Comparison of ENCODE assay signal across 25 cellular contexts in genomic region chr2:162143969-162144368, GRCh38. TPM values are rescaled to one million over a fixed set of nuclear protein-coding genes. Genes with fewer than 3 reads are reported as not detected.
DNase-seq lines count a peak whose midpoint lies in the region; ATAC-seq, FAIRE-seq and TF ChIP-seq lines count a peak whose summit lies in the region.
"Had no signal": no experiment of that assay in that cellular context is flagged by ENCODE, and none has a peak within 500 bp of the region (broad histone marks: within the 10 kb centered on the region; RNA-seq: fewer than 3 reads in every experiment).

No MANE protein-coding gene starts in this region.

- FAIRE-seq in TTC549 (lab: Jason Lieb, UNC), result peak; percentile 54
- FAIRE-seq: GM12891 had no signal

- POLR2A ChIA-PET in SK-N-SH (lab: Yijun Ruan, JAX), result no interaction called here

- H3K9me3 ChIP-seq in SK-N-SH (no peaks in the 10 kb centered on the region), OCI-LY1 (ENCODE audit: low read length) (no peaks in the 10 kb centered on the region), upper lobe of left lung (no peaks in the 10 kb centered on the region)
- H3K9me3 ChIP-seq: MG63 had no signal

- H3K9me2 ChIP-seq in SK-N-SH, result no peaks in the 10 kb centered on the region
- H3K9me2 ChIP-seq in OCI-LY1 (ENCODE audit: low read depth, low read length), result no peaks in the 10 kb centered on the region

- ATAC-seq in SK-N-SH treated with all-trans-retinoic acid at 6 μM for 48 hours, result no peak
- no peak for ATAC-seq in foreskin keratinocyte
- ATAC-seq in GM21786 (IDR thresholded peaks at IDR 0.05; ENCODE audit: unreplicated experiment), result no peak
- no peak for ATAC-seq in upper lobe of left lung (ENCODE audit: low FRiP score in 2 of 2)
- ATAC-seq: HCT116 had no signal

- no peak for DNase-seq in SK-N-SH
- no peak for DNase-seq in foreskin keratinocyte
- DNase-seq in SIG-M5 (lab: John Stamatoyannopoulos, UW), result no peak
- DNase-seq in upper lobe of left lung, result no peak
- DNase-seq: AML-193, DMS79, GM23248, Karpas-422, MG63, NCI-H1048, NCI-H1417 treated with DMSO at 0.1 percent for 48 hours, NCI-H187, NCI-H69, PC-9 had no signal

- H3F3A ChIP-seq in SK-N-SH (replicated peaks; ENCODE audit: insufficient read depth) (no peaks in the 10 kb centered on the region), OCI-LY1 (ENCODE audit: insufficient read depth, low read length) (no peaks in the 10 kb centered on the region)

- TF ChIP-seq EP300 in SK-N-SH (IDR thresholded peaks at IDR 0.05; ENCODE audit: borderline replicate concordance in 1 of 2, low read depth in 1 of 2, low read length in 1 of 2) (no peak), upper lobe of left lung (IDR thresholded peaks at IDR 0.05) (no peak)

- no peak for TF ChIP-seq RAD21 in SK-N-SH (IDR thresholded peaks at IDR 0.05; ENCODE audit: low read length)

- TF ChIP-seq CTCF in SK-N-SH (IDR thresholded peaks at IDR 0.05) (0 out of 2 replicates have a peak, but pooled peaks have one; percentile 7), OCI-LY1 (IDR thresholded peaks at IDR 0.05; ENCODE audit: low read length) (peak; percentile 37; the same call in 1 of the 2 replicates), foreskin keratinocyte (conservative IDR thresholded peaks at IDR 0.05) (peak; percentile 36), upper lobe of left lung (IDR thresholded peaks at IDR 0.05) (no peak)

- H3K79me2 ChIP-seq in SK-N-SH (ENCODE audit: insufficient read depth) (no peaks in the 10 kb centered on the region), OCI-LY1 (ENCODE audit: insufficient read depth, low read length) (no peaks in the 10 kb centered on the region)

- CTCF ChIA-PET in SK-N-SH (lab: Yijun Ruan, JAX), result interaction anchor here (1.4 to 2.9 kb wide), 3 partner anchors 10 to 154 kb away, joined by 3 to 11 read pairs (median 5); no protein-coding TSS in a partner anchor

- TF ChIP-seq POLR2A in upper lobe of left lung (IDR thresholded peaks at IDR 0.05), result no peak

- H3K27me3 ChIP-seq in SK-N-SH (ENCODE audit: insufficient read depth) (no peaks in the 10 kb centered on the region; the same call in 1 of the 2 replicates), OCI-LY1 (ENCODE audit: insufficient read depth, low read length) (no peaks in the 10 kb centered on the region), foreskin keratinocyte (peaks cover 69% of the 10 kb centered on the region), upper lobe of left lung (no peaks in the 10 kb centered on the region)

- no peaks in the 10 kb centered on the region for H3K36me3 ChIP-seq in SK-N-SH (replicated peaks in 1 of 2; ENCODE audit: control insufficient read depth in 1 of 2, insufficient read depth in 2 of 2, low read length in 1 of 2)
- H3K36me3 ChIP-seq in OCI-LY1 (ENCODE audit: insufficient read depth, low read length), result no peaks in the 10 kb centered on the region
- H3K36me3 ChIP-seq in upper lobe of left lung, result no peaks in the 10 kb centered on the region
- H3K36me3 ChIP-seq: MG63 had no signal

- H2AFZ ChIP-seq in SK-N-SH (ENCODE audit: low read depth), result no peak overlapping the region
- H2AFZ ChIP-seq in OCI-LY1 (ENCODE audit: low read length), result no peak overlapping the region
- H2AFZ ChIP-seq: GM23248, PC-9 had no signal

- H3K9ac ChIP-seq in SK-N-SH (no peak overlapping the region), OCI-LY1 (ENCODE audit: low read length) (no peak overlapping the region)
- H3K9ac ChIP-seq: GM23248 had no signal

- H3K4me2 ChIP-seq in SK-N-SH (no peak overlapping the region), OCI-LY1 (ENCODE audit: low read length) (no peak overlapping the region)
- H3K4me2 ChIP-seq: PC-9 had no signal

- WGBS in SK-N-SH (ENCODE audit: low lambda C conversion rate), result 59% methylated on average over 4 of the region's 4 CpGs
- WGBS in upper lobe of left lung, 2 donors, result 89 to 93% methylated on average over 4 of the region's 4 CpGs

- H3K4me1 ChIP-seq in SK-N-SH (ENCODE audit: control insufficient read depth in 1 of 2, insufficient read depth in 2 of 2, low read depth in 1 of 2, low read length in 1 of 2) (no peaks in the 10 kb centered on the region; a peak in 1 of 4 replicates), OCI-LY1 (ENCODE audit: insufficient read depth, low read length, severe bottlenecking) (no peaks in the 10 kb centered on the region), foreskin keratinocyte (no peaks in the 10 kb centered on the region), upper lobe of left lung (no peaks in the 10 kb centered on the region)

- H4K20me1 ChIP-seq in SK-N-SH (ENCODE audit: insufficient read depth) (no peaks in the 10 kb centered on the region), OCI-LY1 (ENCODE audit: insufficient read depth, low read length) (no peaks in the 10 kb centered on the region)

- H3K27ac ChIP-seq in SK-N-SH (ENCODE audit: low read depth in 2 of 2, low read length in 1 of 2) (no peak overlapping the region), OCI-LY1 (ENCODE audit: low read depth, low read length, poor library complexity, severe bottlenecking) (no peak overlapping the region), foreskin keratinocyte (no peak overlapping the region), upper lobe of left lung (no peak overlapping the region)
- H3K27ac ChIP-seq: GM23248, PC-9, RWPE1 had no signal

- H3K4me3 ChIP-seq in SK-N-SH (ENCODE audit: low read depth in 2 of 2, low read length in 1 of 2) (no peak overlapping the region), OCI-LY1 (ENCODE audit: low read depth, low read length, poor library complexity, severe bottlenecking) (no peak overlapping the region), upper lobe of left lung (no peak overlapping the region)
- H3K4me3 ChIP-seq: GM23248, MG63, PC-9 had no signal

TF ChIP-seq in SK-N-SH, 30 proteins besides CTCF, POLR2A, EP300 and RAD21 (continues in another document):
- no peak for TF ChIP-seq RFX5 (IDR thresholded peaks at IDR 0.05; ENCODE audit: low read length)
- no peak for TF ChIP-seq GABPA (IDR thresholded peaks at IDR 0.05; ENCODE audit: low read depth)
- TF ChIP-seq NFIC (IDR thresholded peaks at IDR 0.05; ENCODE audit: borderline replicate concordance), result no peak
- no peak for TF ChIP-seq SMC3 (IDR thresholded peaks at IDR 0.05; ENCODE audit: low read depth, low read length)
- TF ChIP-seq YY1 (IDR thresholded peaks at IDR 0.05; ENCODE audit: low read depth), result no peak
- no peak for TF ChIP-seq MAX (IDR thresholded peaks at IDR 0.05; ENCODE audit: low read depth)
- no peak for TF ChIP-seq TCF12 (IDR thresholded peaks at IDR 0.05)
- TF ChIP-seq FOXJ3 (CRISPR knock-in tag; IDR thresholded peaks at IDR 0.05), result no peak

TF ChIP-seq in SK-N-SH treated with all-trans-retinoic acid at 6 μM for 48 hours, 23 proteins besides CTCF, POLR2A, EP300 and RAD21 (continues in another document):
- TF ChIP-seq ZNF70 (CRISPR knock-in tag; IDR thresholded peaks at IDR 0.05), result no peak
- TF ChIP-seq CSRNP3 (CRISPR knock-in tag; IDR thresholded peaks at IDR 0.05), result no peak
- TF ChIP-seq ESRRG (CRISPR knock-in tag; IDR thresholded peaks at IDR 0.05), result no peak
- no peak for TF ChIP-seq CREB5 (CRISPR knock-in tag; IDR thresholded peaks at IDR 0.05; ENCODE audit: low read depth)
- no peak for TF ChIP-seq SNAI2 (CRISPR knock-in tag; IDR thresholded peaks at IDR 0.05)
- TF ChIP-seq OSR1 (CRISPR knock-in tag; IDR thresholded peaks at IDR 0.05), result no peak
- no peak for TF ChIP-seq PPARA (CRISPR knock-in tag; IDR thresholded peaks at IDR 0.05; ENCODE audit: borderline replicate concordance)
- no peak for TF ChIP-seq ARNTL (CRISPR knock-in tag; IDR thresholded peaks at IDR 0.05; ENCODE audit: borderline replicate concordance, low read depth)

RNA-seq across cellular contexts. Expression of gene GCG, which starts 8.1 kb away (rescaled TPM):
- polyA plus RNA-seq in SK-N-SH (2012; rRNA removed) (not detected in 2 replicates), foreskin keratinocyte (not detected in 2 replicates)
- not detected in 2 replicates for polyA plus RNA-seq in SK-N-SH (2012; cell fraction: cytosol; rRNA removed)
- polyA plus RNA-seq in SK-N-SH (2012; cell fraction: nucleus; rRNA removed), result not detected in 2 replicates
- total RNA-seq in foreskin keratinocyte (not detected in 2 replicates), upper lobe of left lung (under 1 TPM in 1 of 6 donors, not detected in 5; 0.23 TPM)
- total RNA-seq: A172; GM23248; NCI-H460; PC-9; T-helper 1 cell treated with Interleukin-12 subunit alpha and Interleukin-12 subunit beta and Interleukin-4 antibody, amounts not matched to agents 30 ng/mL and 1 ng/mL, for 36 hours had no signal
- polyA plus RNA-seq: CD14-positive monocyte, GM23248 had no signal

Comparison
In these comparisons a context has a peak if more than half of its experiments do, and no peak if none do; other contexts are left out.
1. CTCF ChIP-seq: peak in SK-N-SH (single experiment), OCI-LY1 (single experiment) and foreskin keratinocyte (single experiment); none in upper lobe of left lung (0 of 6).